In genomic region chr7:129825554-129826267, GRCh38 we compare ENCODE assay signal across 1 cellular context.
TF ChIP-seq lines count a peak whose summit lies in the region.

No MANE protein-coding gene starts in this region.

TF ChIP-seq in K562, 482 proteins besides CTCF, POLR2A, EP300 and RAD21 (continued from another document and continues in another):
- TF ChIP-seq ZNF512 (tag; IDR thresholded peaks at IDR 0.05) (no peak), SAFB (IDR thresholded peaks at IDR 0.05; ENCODE audit: borderline replicate concordance, low read depth, low read length) (peak; percentile 44; the same call in 1 of the 2 replicates), NEUROD1 (IDR thresholded peaks at IDR 0.05; ENCODE audit: borderline replicate concordance, low read depth, low read length, partially characterized antibody) (peak; percentile 31), ZNF3 (CRISPR knock-in tag; IDR thresholded peaks at IDR 0.05) (no peak), ARID1B (IDR thresholded peaks at IDR 0.05) (no peak), RBFOX2 (IDR thresholded peaks at IDR 0.05; ENCODE audit: low read depth, low read length) (peak; percentile 57), SIN3A (IDR thresholded peaks at IDR 0.05; ENCODE audit: borderline replicate concordance in 2 of 2, control insufficient read depth in 1 of 2, low read depth in 2 of 2, low read length in 2 of 2) (peak in 1 of 2 experiments; percentile 55; a peak in 1 of 4 replicates), ZNF830 (CRISPR knock-in tag; IDR thresholded peaks at IDR 0.05) (peak; percentile 83; the same call in 1 of the 2 replicates), ZBTB17 (CRISPR knock-in tag; IDR thresholded peaks at IDR 0.05) (no peak), STAG1 (CRISPR knock-in tag; IDR thresholded peaks at IDR 0.05; ENCODE audit: borderline replicate concordance) (peak; percentile 74), CTBP1 (IDR thresholded peaks at IDR 0.05; ENCODE audit: borderline replicate concordance) (peak; percentile 11; the same call in 1 of the 2 replicates), TFAP4 (CRISPR knock-in tag; IDR thresholded peaks at IDR 0.05; ENCODE audit: borderline replicate concordance) (peak; percentile 63), E2F3 (CRISPR knock-in tag; IDR thresholded peaks at IDR 0.05) (0 out of 2 replicates have a peak, but pooled peaks have one; percentile 18), NFIX (CRISPR knock-in tag; IDR thresholded peaks at IDR 0.05; ENCODE audit: low read depth) (no peak), RNF219 (CRISPR knock-in tag; IDR thresholded peaks at IDR 0.05) (no peak), POLR2G (IDR thresholded peaks at IDR 0.05; ENCODE audit: low read depth, low read length) (peak; percentile 55), ARID3B (CRISPR knock-in tag; IDR thresholded peaks at IDR 0.05; ENCODE audit: borderline replicate concordance) (peak; percentile 56; the same call in 1 of the 2 replicates), FOXM1 (IDR thresholded peaks at IDR 0.05; ENCODE audit: low read depth) (no peak), FOXM1 (CRISPR knock-in tag; IDR thresholded peaks at IDR 0.05; ENCODE audit: low read depth) (peak; percentile 87; the same call in 1 of the 2 replicates), CREM (IDR thresholded peaks at IDR 0.05; ENCODE audit: low read depth) (0 out of 2 replicates have a peak, but pooled peaks have one; percentile 36), XRCC5 (IDR thresholded peaks at IDR 0.05; ENCODE audit: low read depth, low read length) (peak; percentile 28; the same call in 1 of the 2 replicates), LCOR (CRISPR knock-in tag; IDR thresholded peaks at IDR 0.05) (0 out of 2 replicates have a peak, but pooled peaks have one; percentile 44), ESRRB (CRISPR knock-in tag; IDR thresholded peaks at IDR 0.05; ENCODE audit: borderline replicate concordance) (no peak), PCBP1 (IDR thresholded peaks at IDR 0.05; ENCODE audit: low read depth, low read length, poor library complexity, severe bottlenecking) (peak; percentile 80), SRF (CRISPR knock-in tag; IDR thresholded peaks at IDR 0.05) (peak in 1 of 2 experiments; percentile 30; a peak in 1 of 4 replicates), SMAD1 (IDR thresholded peaks at IDR 0.05; ENCODE audit: low read depth, low read length, partially characterized antibody) (peak; percentile 4), ZNF695 (CRISPR knock-in tag; IDR thresholded peaks at IDR 0.05) (0 out of 2 replicates have a peak, but pooled peaks have one; percentile 32), KLF13 (tag; IDR thresholded peaks at IDR 0.05; ENCODE audit: borderline replicate concordance, low read depth) (peak; percentile 68; the same call in 1 of the 2 replicates), HNRNPL (IDR thresholded peaks at IDR 0.05; ENCODE audit: low read depth, low read length) (peak; percentile 95), ZFPM2 (CRISPR knock-in tag; IDR thresholded peaks at IDR 0.05) (0 out of 2 replicates have a peak, but pooled peaks have one; percentile 42), ZNF12 (CRISPR knock-in tag; IDR thresholded peaks at IDR 0.05) (no peak), NCOR1 (IDR thresholded peaks at IDR 0.05) (no peak), ADNP (tag; IDR thresholded peaks at IDR 0.05) (no peak), RBBP5 (IDR thresholded peaks at IDR 0.05; ENCODE audit: borderline replicate concordance, insufficient read depth, low read length, poor library complexity, severe bottlenecking) (peak; percentile 43), ZNF551 (CRISPR knock-in tag; IDR thresholded peaks at IDR 0.05) (no peak), CCNT2 (IDR thresholded peaks at IDR 0.05; ENCODE audit: borderline replicate concordance, extremely low read depth, insufficient read length, low read depth, low read length) (peak; percentile 44), PHF8 (IDR thresholded peaks at IDR 0.05; ENCODE audit: borderline replicate concordance, low read length) (peak; percentile 40; the same call in 1 of the 2 replicates), ZNF124 (CRISPR knock-in tag; IDR thresholded peaks at IDR 0.05) (no peak), HDAC2 (IDR thresholded peaks at IDR 0.05) (0 out of 2 replicates have a peak, but pooled peaks have one; percentile 7), RBM22 (IDR thresholded peaks at IDR 0.05; ENCODE audit: low read depth, low read length, poor library complexity, severe bottlenecking) (peak; percentile 19), GABPA (tag; conservative IDR thresholded peaks at IDR 0.05; ENCODE audit: low read depth) (no peak), ZNF445 (CRISPR knock-in tag; IDR thresholded peaks at IDR 0.05; ENCODE audit: low read depth) (no peak), ZC3H8 (IDR thresholded peaks at IDR 0.05) (no peak), ZNF165 (CRISPR knock-in tag; IDR thresholded peaks at IDR 0.05; ENCODE audit: borderline replicate concordance) (0 out of 2 replicates have a peak, but pooled peaks have one; percentile 58), DACH1 (IDR thresholded peaks at IDR 0.05; ENCODE audit: partially characterized antibody) (no peak), SMC3 (conservative IDR thresholded peaks at IDR 0.05; ENCODE audit: insufficient read depth, low read depth, low read length) (peak; percentile 87)
- TF ChIP-seq, protein P1, sequence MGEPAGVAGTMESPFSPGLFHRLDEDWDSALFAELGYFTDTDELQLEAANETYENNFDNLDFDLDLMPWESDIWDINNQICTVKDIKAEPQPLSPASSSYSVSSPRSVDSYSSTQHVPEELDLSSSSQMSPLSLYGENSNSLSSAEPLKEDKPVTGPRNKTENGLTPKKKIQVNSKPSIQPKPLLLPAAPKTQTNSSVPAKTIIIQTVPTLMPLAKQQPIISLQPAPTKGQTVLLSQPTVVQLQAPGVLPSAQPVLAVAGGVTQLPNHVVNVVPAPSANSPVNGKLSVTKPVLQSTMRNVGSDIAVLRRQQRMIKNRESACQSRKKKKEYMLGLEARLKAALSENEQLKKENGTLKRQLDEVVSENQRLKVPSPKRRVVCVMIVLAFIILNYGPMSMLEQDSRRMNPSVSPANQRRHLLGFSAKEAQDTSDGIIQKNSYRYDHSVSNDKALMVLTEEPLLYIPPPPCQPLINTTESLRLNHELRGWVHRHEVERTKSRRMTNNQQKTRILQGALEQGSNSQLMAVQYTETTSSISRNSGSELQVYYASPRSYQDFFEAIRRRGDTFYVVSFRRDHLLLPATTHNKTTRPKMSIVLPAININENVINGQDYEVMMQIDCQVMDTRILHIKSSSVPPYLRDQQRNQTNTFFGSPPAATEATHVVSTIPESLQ (CRISPR knock-in tag; IDR thresholded peaks at IDR 0.05): peak; percentile 12; the same call in 1 of the 2 replicates
- TF ChIP-seq, protein P2, sequence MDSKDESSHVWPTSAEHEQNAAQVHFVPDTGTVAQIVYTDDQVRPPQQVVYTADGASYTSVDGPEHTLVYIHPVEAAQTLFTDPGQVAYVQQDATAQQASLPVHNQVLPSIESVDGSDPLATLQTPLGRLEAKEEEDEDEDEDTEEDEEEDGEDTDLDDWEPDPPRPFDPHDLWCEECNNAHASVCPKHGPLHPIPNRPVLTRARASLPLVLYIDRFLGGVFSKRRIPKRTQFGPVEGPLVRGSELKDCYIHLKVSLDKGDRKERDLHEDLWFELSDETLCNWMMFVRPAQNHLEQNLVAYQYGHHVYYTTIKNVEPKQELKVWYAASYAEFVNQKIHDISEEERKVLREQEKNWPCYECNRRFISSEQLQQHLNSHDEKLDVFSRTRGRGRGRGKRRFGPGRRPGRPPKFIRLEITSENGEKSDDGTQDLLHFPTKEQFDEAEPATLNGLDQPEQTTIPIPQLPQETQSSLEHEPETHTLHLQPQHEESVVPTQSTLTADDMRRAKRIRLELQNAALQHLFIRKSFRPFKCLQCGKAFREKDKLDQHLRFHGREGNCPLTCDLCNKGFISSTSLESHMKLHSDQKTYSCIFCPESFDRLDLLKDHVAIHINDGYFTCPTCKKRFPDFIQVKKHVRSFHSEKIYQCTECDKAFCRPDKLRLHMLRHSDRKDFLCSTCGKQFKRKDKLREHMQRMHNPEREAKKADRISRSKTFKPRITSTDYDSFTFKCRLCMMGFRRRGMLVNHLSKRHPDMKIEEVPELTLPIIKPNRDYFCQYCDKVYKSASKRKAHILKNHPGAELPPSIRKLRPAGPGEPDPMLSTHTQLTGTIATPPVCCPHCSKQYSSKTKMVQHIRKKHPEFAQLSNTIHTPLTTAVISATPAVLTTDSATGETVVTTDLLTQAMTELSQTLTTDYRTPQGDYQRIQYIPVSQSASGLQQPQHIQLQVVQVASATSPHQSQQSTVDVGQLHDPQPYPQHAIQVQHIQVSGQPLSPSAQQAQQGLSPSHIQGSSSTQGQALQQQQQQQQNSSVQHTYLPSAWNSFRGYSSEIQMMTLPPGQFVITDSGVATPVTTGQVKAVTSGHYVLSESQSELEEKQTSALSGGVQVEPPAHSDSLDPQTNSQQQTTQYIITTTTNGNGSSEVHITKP (IDR thresholded peaks at IDR 0.05; ENCODE audit: partially characterized antibody): peak; percentile 16
- TF ChIP-seq, protein P3, sequence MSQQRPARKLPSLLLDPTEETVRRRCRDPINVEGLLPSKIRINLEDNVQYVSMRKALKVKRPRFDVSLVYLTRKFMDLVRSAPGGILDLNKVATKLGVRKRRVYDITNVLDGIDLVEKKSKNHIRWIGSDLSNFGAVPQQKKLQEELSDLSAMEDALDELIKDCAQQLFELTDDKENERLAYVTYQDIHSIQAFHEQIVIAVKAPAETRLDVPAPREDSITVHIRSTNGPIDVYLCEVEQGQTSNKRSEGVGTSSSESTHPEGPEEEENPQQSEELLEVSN (IDR thresholded peaks at IDR 0.05; ENCODE audit: borderline replicate concordance in 1 of 2, extremely low read depth in 1 of 2, insufficient read depth in 1 of 2, insufficient read length in 1 of 2, low read depth in 1 of 2, low read length in 1 of 2, poor library complexity in 1 of 2, severe bottlenecking in 1 of 2): peak; percentile 36 to 85
- TF ChIP-seq, protein P4, sequence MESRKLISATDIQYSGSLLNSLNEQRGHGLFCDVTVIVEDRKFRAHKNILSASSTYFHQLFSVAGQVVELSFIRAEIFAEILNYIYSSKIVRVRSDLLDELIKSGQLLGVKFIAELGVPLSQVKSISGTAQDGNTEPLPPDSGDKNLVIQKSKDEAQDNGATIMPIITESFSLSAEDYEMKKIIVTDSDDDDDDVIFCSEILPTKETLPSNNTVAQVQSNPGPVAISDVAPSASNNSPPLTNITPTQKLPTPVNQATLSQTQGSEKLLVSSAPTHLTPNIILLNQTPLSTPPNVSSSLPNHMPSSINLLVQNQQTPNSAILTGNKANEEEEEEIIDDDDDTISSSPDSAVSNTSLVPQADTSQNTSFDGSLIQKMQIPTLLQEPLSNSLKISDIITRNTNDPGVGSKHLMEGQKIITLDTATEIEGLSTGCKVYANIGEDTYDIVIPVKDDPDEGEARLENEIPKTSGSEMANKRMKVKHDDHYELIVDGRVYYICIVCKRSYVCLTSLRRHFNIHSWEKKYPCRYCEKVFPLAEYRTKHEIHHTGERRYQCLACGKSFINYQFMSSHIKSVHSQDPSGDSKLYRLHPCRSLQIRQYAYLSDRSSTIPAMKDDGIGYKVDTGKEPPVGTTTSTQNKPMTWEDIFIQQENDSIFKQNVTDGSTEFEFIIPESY (CRISPR knock-in tag; IDR thresholded peaks at IDR 0.05): peak; percentile 36; the same call in 1 of the 2 replicates
- TF ChIP-seq, protein P5, sequence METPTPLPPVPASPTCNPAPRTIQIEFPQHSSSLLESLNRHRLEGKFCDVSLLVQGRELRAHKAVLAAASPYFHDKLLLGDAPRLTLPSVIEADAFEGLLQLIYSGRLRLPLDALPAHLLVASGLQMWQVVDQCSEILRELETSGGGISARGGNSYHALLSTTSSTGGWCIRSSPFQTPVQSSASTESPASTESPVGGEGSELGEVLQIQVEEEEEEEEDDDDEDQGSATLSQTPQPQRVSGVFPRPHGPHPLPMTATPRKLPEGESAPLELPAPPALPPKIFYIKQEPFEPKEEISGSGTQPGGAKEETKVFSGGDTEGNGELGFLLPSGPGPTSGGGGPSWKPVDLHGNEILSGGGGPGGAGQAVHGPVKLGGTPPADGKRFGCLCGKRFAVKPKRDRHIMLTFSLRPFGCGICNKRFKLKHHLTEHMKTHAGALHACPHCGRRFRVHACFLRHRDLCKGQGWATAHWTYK (CRISPR knock-in tag; IDR thresholded peaks at IDR 0.05): peak; percentile 74; the same call in 1 of the 2 replicates
